In the genomic region with DNA sequence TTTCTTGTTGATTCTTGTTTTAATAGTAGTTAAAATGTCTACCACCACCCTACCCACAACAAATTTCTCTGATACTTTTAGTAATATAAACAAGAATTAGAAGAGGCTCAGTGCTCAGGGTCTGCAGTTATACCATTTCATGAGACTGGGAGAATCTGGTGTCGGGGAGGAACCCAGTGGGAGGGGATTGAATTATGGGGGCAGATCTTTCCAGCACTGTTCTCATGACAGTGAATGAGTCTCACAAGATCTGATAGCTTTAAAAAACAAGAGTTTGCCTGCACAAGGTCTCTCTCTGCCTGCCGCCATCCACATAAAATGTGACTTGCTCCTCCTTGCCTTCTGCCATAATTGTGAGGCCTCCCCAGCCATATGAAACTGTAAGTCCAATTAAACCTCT, we compare ENCODE assay signal across 24 cellular contexts.
"Had no signal": no experiment of that assay in that cellular context is flagged by ENCODE, and none has a peak within 500 bp of the region (broad histone marks: within the 10 kb centered on the region; RNA-seq: fewer than 3 reads in every experiment).

No MANE protein-coding gene starts in this region.

- H3K36me3 Mint-ChIP-seq: brain, WTC11 had no signal

- H3K9me3 ChIP-seq: adrenal gland, esophagus squamous epithelium, heart right ventricle, left lung, lower lobe of right lung, right atrium auricular region, tibial nerve had no signal

- H3K27ac ChIP-seq: adrenal gland, epithelial cell of prostate, esophagus squamous epithelium, left lung, lower lobe of right lung, right atrium auricular region, tibial nerve had no signal

- H3K27me3 ChIP-seq: adrenal gland, esophagus squamous epithelium, heart right ventricle, left lung, right atrium auricular region, tibial nerve had no signal

- H3K4me1 ChIP-seq: adrenal gland, esophagus squamous epithelium, left lung, lower lobe of right lung had no signal

- H3K27ac Mint-ChIP-seq: activated CD8-positive, alpha-beta T cell treated with anti-CD3 and anti-CD28 coated beads for 36 hours; activated naive CD4-positive, alpha-beta T cell treated with anti-CD3 and anti-CD28 coated beads, Interleukin-2, amount 50 U/mL, for 72 hours; activated T-helper 2 cell treated with anti-CD3 and anti-CD28 coated beads, Interferon-gamma antibody, Interleukin-2, Interleukin-4, amounts not matched to agents 10 μg/mL and 5 μg/mL and 100 μg/mL, durations not matched to agents 14 hours and 24 hours and 36 hours; dendritic cell treated with granulocyte-macrophage colony-stimulating factor and Interleukin-4, amounts not matched to agents 40 ng/mL and 50 ng/mL, for 4 days; WTC11 had no signal

- ATAC-seq: activated CD8-positive, alpha-beta T cell treated with anti-CD3 and anti-CD28 coated beads for 36 hours; heart right ventricle; left lung; lower lobe of right lung; WTC11 had no signal

- H3K4me3 ChIP-seq: adrenal gland, esophagus squamous epithelium, heart right ventricle, left lung, lower lobe of right lung, right atrium auricular region, tibial nerve had no signal

- H3K36me3 ChIP-seq: adrenal gland, esophagus squamous epithelium, heart right ventricle, left lung, lower lobe of right lung, right atrium auricular region, tibial nerve had no signal

- H3K9me3 Mint-ChIP-seq: activated CD8-positive, alpha-beta T cell treated with anti-CD3 and anti-CD28 coated beads for 36 hours; activated naive CD4-positive, alpha-beta T cell treated with anti-CD3 and anti-CD28 coated beads, Interleukin-2, amount 50 U/mL, for 72 hours; activated T-cell treated with anti-CD3 and anti-CD28 coated beads, Interleukin-2, amount 50 U/mL, for 4 hours; activated T-helper 2 cell treated with anti-CD3 and anti-CD28 coated beads, Interferon-gamma antibody, Interleukin-2, Interleukin-4, amounts not matched to agents 10 μg/mL and 5 μg/mL and 100 μg/mL, durations not matched to agents 14 hours and 24 hours and 36 hours; brain; dendritic cell treated with granulocyte-macrophage colony-stimulating factor and Interleukin-4, amounts not matched to agents 40 ng/mL and 50 ng/mL, for 4 days; neural crest cell; WTC11 had no signal

- H3K27me3 Mint-ChIP-seq: activated CD8-positive, alpha-beta T cell treated with anti-CD3 and anti-CD28 coated beads for 36 hours; brain; dendritic cell treated with granulocyte-macrophage colony-stimulating factor and Interleukin-4, amounts not matched to agents 40 ng/mL and 50 ng/mL, for 4 days had no signal

- H3K4me3 Mint-ChIP-seq: activated CD8-positive, alpha-beta T cell treated with anti-CD3 and anti-CD28 coated beads for 36 hours; activated T-cell treated with anti-CD3 and anti-CD28 coated beads, Interleukin-2, amount 50 U/mL, for 4 hours; brain; dendritic cell treated with granulocyte-macrophage colony-stimulating factor and Interleukin-4, amounts not matched to agents 40 ng/mL and 50 ng/mL, for 4 days; neural crest cell; WTC11 had no signal

- DNase-seq: activated CD4-positive, alpha-beta T cell treated with anti-CD3 and anti-CD28 coated beads, Interleukin-2, amount 50 U/mL, for 1 hour; activated CD8-positive, alpha-beta T cell treated with anti-CD3 and anti-CD28 coated beads for 36 hours; activated T-cell treated with anti-CD3 and anti-CD28 coated beads, Interleukin-2, amount 50 U/mL, for 4 hours; adrenal gland; aorta; esophagus squamous epithelium; foreskin melanocyte; heart right ventricle; kidney glomerular epithelial cell; left lung; lower lobe of right lung; occipital lobe; stimulated activated CD4-positive, alpha-beta T cell treated with anti-CD3 and anti-CD28 coated beads, Interleukin-2, amount 100 ng/mL, for 48 hours; stimulated activated naive CD4-positive, alpha-beta T cell treated with Interleukin-2 at 50 U/mL for 16 hours; T-helper 1 cell had no signal
